In genomic region chr10:62779487-62780248, GRCh38 we compare ENCODE assay signal across 8 cellular contexts. TPM values are rescaled to one million over a fixed set of nuclear protein-coding genes. Genes with fewer than 3 reads are reported as not detected.
DNase-seq lines count a peak whose midpoint lies in the region; ATAC-seq and TF ChIP-seq lines count a peak whose summit lies in the region.

No MANE protein-coding gene starts in this region.

- H3K27me3 ChIP-seq in DOHH2 (ENCODE audit: control insufficient read depth, low read length), result peaks cover 7% of the 10 kb centered on the region

- H3K27ac Mint-ChIP-seq in activated T-helper 2 cell treated with anti-CD3 and anti-CD28 coated beads, Interferon-gamma antibody, Interleukin-2, Interleukin-4, amounts not matched to agents 10 μg/mL and 5 μg/mL and 100 μg/mL, durations not matched to agents 14 hours and 24 hours and 36 hours, result peak overlapping the region; percentile 51
- H3K27ac Mint-ChIP-seq in progenitor cell of endocrine pancreas, result no peak overlapping the region

- TF ChIP-seq CTCF in DOHH2 (IDR thresholded peaks at IDR 0.05; ENCODE audit: low read depth, low read length, poor library complexity, severe bottlenecking) (no peak), NB4 (IDR thresholded peaks at IDR 0.05; ENCODE audit: low read depth, low read length) (no peak), progenitor cell of endocrine pancreas (IDR thresholded peaks at IDR 0.05; ENCODE audit: unreplicated experiment) (no peak)

- H3K27ac ChIP-seq in DOHH2 (ENCODE audit: low read depth, low read length), result peak overlapping the region; percentile 48; the same call in 1 of the 2 replicates

- H3K4me3 Mint-ChIP-seq in activated T-helper 2 cell treated with anti-CD3 and anti-CD28 coated beads, Interferon-gamma antibody, Interleukin-2, Interleukin-4, amounts not matched to agents 10 μg/mL and 5 μg/mL and 100 μg/mL, durations not matched to agents 14 hours and 24 hours and 36 hours (ENCODE audit: low read depth), result no peak overlapping the region
- no peak overlapping the region for H3K4me3 Mint-ChIP-seq in progenitor cell of endocrine pancreas (ENCODE audit: low read depth)

- no peak for TF ChIP-seq POLR2A in NB4 (IDR thresholded peaks at IDR 0.05; ENCODE audit: extremely low read depth, insufficient read length)

- no peaks in the 10 kb centered on the region for H3K9me3 ChIP-seq in DOHH2 (ENCODE audit: control insufficient read depth, insufficient read depth, low read length)

- H3K4me2 ChIP-seq in DOHH2 (ENCODE audit: low read length), result peak overlapping the region; percentile 56

- peaks cover 9% of the 10 kb centered on the region for H3K27me3 Mint-ChIP-seq in activated T-helper 2 cell treated with anti-CD3 and anti-CD28 coated beads, Interferon-gamma antibody, Interleukin-2, Interleukin-4, amounts not matched to agents 10 μg/mL and 5 μg/mL and 100 μg/mL, durations not matched to agents 14 hours and 24 hours and 36 hours (ENCODE audit: low read depth)
- no peaks in the 10 kb centered on the region for H3K27me3 Mint-ChIP-seq in progenitor cell of endocrine pancreas

- H3K4me1 ChIP-seq in DOHH2 (ENCODE audit: control insufficient read depth, low read length), result peaks cover 46% of the 10 kb centered on the region

- DNase-seq in NB4 (ENCODE audit: low read depth) (peak; percentile 25), progenitor cell of endocrine pancreas (ENCODE audit: low spot score, unreplicated experiment) (no peak), HuH-7.5 (ENCODE audit: low spot score) (no peak), nucleus accumbens (lab: John Stamatoyannopoulos, UW) (no peak)
- peak; percentile 31 for DNase-seq in activated T-helper 2 cell treated with anti-CD3 and anti-CD28 coated beads, Interferon-gamma antibody, Interleukin-2, Interleukin-4, amounts not matched to agents 10 μg/mL and 5 μg/mL and 100 μg/mL, durations not matched to agents 14 hours and 24 hours and 36 hours (ENCODE audit: low spot score)
- DNase-seq in stimulated activated CD4-positive, alpha-beta T cell treated with anti-CD3 and anti-CD28 coated beads, Interleukin-15, amount 100 ng/mL, for 24 hours, result peak; percentile 93

- no peaks in the 10 kb centered on the region for H4K20me1 ChIP-seq in DOHH2 (ENCODE audit: control insufficient read depth, insufficient read depth, low read depth, low read length)

- peak overlapping the region; percentile 38 for H3K4me3 ChIP-seq in DOHH2 (ENCODE audit: low read length)
- no peak overlapping the region for H3K4me3 ChIP-seq in NB4 (ENCODE audit: low read depth, low read length)

- no peaks in the 10 kb centered on the region for H3F3A ChIP-seq in DOHH2 (ENCODE audit: control insufficient read depth, insufficient read depth)

- ATAC-seq in GM21619 (IDR thresholded peaks at IDR 0.05; ENCODE audit: unreplicated experiment), result peak; percentile 93

- H3K36me3 ChIP-seq in DOHH2 (ENCODE audit: control insufficient read depth, low read length), result no peaks in the 10 kb centered on the region

- peaks cover under 1% of the 10 kb centered on the region for H3K36me3 Mint-ChIP-seq in activated T-helper 2 cell treated with anti-CD3 and anti-CD28 coated beads, Interferon-gamma antibody, Interleukin-2, Interleukin-4, amounts not matched to agents 10 μg/mL and 5 μg/mL and 100 μg/mL, durations not matched to agents 14 hours and 24 hours and 36 hours (ENCODE audit: low read depth)
- H3K36me3 Mint-ChIP-seq in progenitor cell of endocrine pancreas (ENCODE audit: insufficient read depth), result peaks cover 2% of the 10 kb centered on the region

- H3K9me3 Mint-ChIP-seq in activated T-helper 2 cell treated with anti-CD3 and anti-CD28 coated beads, Interferon-gamma antibody, Interleukin-2, Interleukin-4, amounts not matched to agents 10 μg/mL and 5 μg/mL and 100 μg/mL, durations not matched to agents 14 hours and 24 hours and 36 hours, result peaks cover 12% of the 10 kb centered on the region
- H3K9me3 Mint-ChIP-seq in progenitor cell of endocrine pancreas (ENCODE audit: low read depth), result peaks cover 5% of the 10 kb centered on the region

- no peaks in the 10 kb centered on the region for H3K9me2 ChIP-seq in DOHH2 (replicated peaks; ENCODE audit: control insufficient read depth, low read length)

- H3K79me2 ChIP-seq in DOHH2 (ENCODE audit: control insufficient read depth, low read length), result no peaks in the 10 kb centered on the region

- intact Hi-C loops in activated T-helper 2 cell treated with anti-CD3 and anti-CD28 coated beads, Interferon-gamma antibody, Interleukin-2, Interleukin-4, amounts not matched to agents 10 μg/mL and 5 μg/mL and 100 μg/mL, durations not matched to agents 14 hours and 24 hours and 36 hours (cut with micrococcal nuclease), result loop anchor here (1.0 to 2.0 kb wide), 7 partner anchors 25 to 165 kb away; partner anchors contain the start of gene ADO

- peaks cover 36% of the 10 kb centered on the region for H3K4me1 Mint-ChIP-seq in activated T-helper 2 cell treated with anti-CD3 and anti-CD28 coated beads, Interferon-gamma antibody, Interleukin-2, Interleukin-4, amounts not matched to agents 10 μg/mL and 5 μg/mL and 100 μg/mL, durations not matched to agents 14 hours and 24 hours and 36 hours (ENCODE audit: low read depth)
- H3K4me1 Mint-ChIP-seq in progenitor cell of endocrine pancreas (ENCODE audit: low read depth), result no peaks in the 10 kb centered on the region

RNA-seq across cellular contexts. Expression of gene ADO, which starts 24.9 kb away (rescaled TPM):
- 34.1 and 35.1 TPM in 2 replicates for total RNA-seq in activated T-helper 2 cell treated with anti-CD3 and anti-CD28 coated beads, Interferon-gamma antibody, Interleukin-2, Interleukin-4, amounts not matched to agents 10 μg/mL and 5 μg/mL and 100 μg/mL, durations not matched to agents 14 hours and 24 hours and 36 hours
- 22.6 and 22.9 TPM in 2 replicates for total RNA-seq in progenitor cell of endocrine pancreas

RNA-seq across cellular contexts. Expression of gene EGR2, which starts 36.5 kb away (rescaled TPM):
- total RNA-seq in activated T-helper 2 cell treated with anti-CD3 and anti-CD28 coated beads, Interferon-gamma antibody, Interleukin-2, Interleukin-4, amounts not matched to agents 10 μg/mL and 5 μg/mL and 100 μg/mL, durations not matched to agents 14 hours and 24 hours and 36 hours, result 126 and 137 TPM in 2 replicates
- total RNA-seq in progenitor cell of endocrine pancreas, result 0.71 and 1.1 TPM in 2 replicates

Comparison
In these comparisons a context has a peak if more than half of its experiments do, and no peak if none do; other contexts are left out.
1. DNase-seq: peak in NB4 (single experiment), activated T-helper 2 cell treated with anti-CD3 and anti-CD28 coated beads, Interferon-gamma antibody, Interleukin-2, Interleukin-4, amounts not matched to agents 10 μg/mL and 5 μg/mL and 100 μg/mL, durations not matched to agents 14 hours and 24 hours and 36 hours (single experiment) and stimulated activated CD4-positive, alpha-beta T cell treated with anti-CD3 and anti-CD28 coated beads, Interleukin-15, amount 100 ng/mL, for 24 hours (single experiment); none in progenitor cell of endocrine pancreas (single experiment), HuH-7.5 (single experiment) and nucleus accumbens (0 of 56).
2. RNA of gene EGR2, which starts 36.5 kb away (total RNA-seq): 126 to 137 TPM in activated T-helper 2 cell treated with anti-CD3 and anti-CD28 coated beads, Interferon-gamma antibody, Interleukin-2, Interleukin-4, amounts not matched to agents 10 μg/mL and 5 μg/mL and 100 μg/mL, durations not matched to agents 14 hours and 24 hours and 36 hours; 0.71 to 1.1 TPM in progenitor cell of endocrine pancreas; every median in the first group is over 10 times any median in the second.